In genomic region chr1:84442256-84442655, GRCh38 we compare ENCODE assay signal across 8 cellular contexts. TPM values are rescaled to one million over a fixed set of nuclear protein-coding genes. Genes with fewer than 3 reads are reported as not detected.
DNase-seq lines count a peak whose midpoint lies in the region; ATAC-seq and TF ChIP-seq lines count a peak whose summit lies in the region.

No MANE protein-coding gene starts in this region.

- no peak overlapping the region for H3K27ac ChIP-seq in fibroblast of lung (ENCODE audit: insufficient read depth, low read length)

- no peak overlapping the region for H2AFZ ChIP-seq in fibroblast of lung (ENCODE audit: low read length)

- peaks cover 8% of the 10 kb centered on the region for H3K4me1 Mint-ChIP-seq in activated T-cell treated with anti-CD3 and anti-CD28 coated beads, Interleukin-2, amount 50 U/mL, for 72 hours (ENCODE audit: low read depth)
- H3K4me1 Mint-ChIP-seq in T-cell (peaks cover 15 to 22% (median 19%) of the 10 kb centered on the region in 3 donors), endothelial cell (ENCODE audit: unreplicated experiment) (no peaks in the 10 kb centered on the region)

- H3K36me3 ChIP-seq in fibroblast of lung (ENCODE audit: control insufficient read depth, insufficient read depth, low read length), result no peaks in the 10 kb centered on the region

- H3K9me3 ChIP-seq in fibroblast of lung (ENCODE audit: control insufficient read depth, insufficient read depth, low read depth, low read length), result no peaks in the 10 kb centered on the region

- TF ChIP-seq CTCF in fibroblast of lung (conservative IDR thresholded peaks at IDR 0.05 in 1 of 2, IDR thresholded peaks at IDR 0.05 in 1 of 2; ENCODE audit: low read depth in 1 of 2, low read length in 2 of 2), result peak; percentile 37 to 44
- TF ChIP-seq CTCF in endothelial cell (IDR thresholded peaks at IDR 0.05; ENCODE audit: unreplicated experiment), result no peak

- no peak overlapping the region for H3K9ac ChIP-seq in fibroblast of lung (ENCODE audit: insufficient read depth, low read length)

- H3K4me3 Mint-ChIP-seq in activated T-cell treated with anti-CD3 and anti-CD28 coated beads, Interleukin-2, amount 50 U/mL, for 72 hours, result peak overlapping the region; percentile 31 to 36
- H3K4me3 Mint-ChIP-seq in T-cell, result peak overlapping the region in 1 of 3 donors; percentile 52
- no peak overlapping the region for H3K4me3 Mint-ChIP-seq in endothelial cell (ENCODE audit: unreplicated experiment)

- no peak overlapping the region for H3K4me3 ChIP-seq in fibroblast of lung (replicated peaks in 1 of 4; ENCODE audit: control extremely low read depth in 1 of 4, insufficient read depth in 1 of 4, low read depth in 3 of 4, low read length in 4 of 4)

- H3K4me2 ChIP-seq in fibroblast of lung (ENCODE audit: extremely low read depth, insufficient read depth, low read length), result no peak overlapping the region

- CTCF ChIA-PET in T-cell (lab: Charles Lee), result interaction anchor here (0.5 to 2.2 kb wide), 38 partner anchors 8 to 1481 kb away, joined by 3 to 19 read pairs (median 5); partner anchors contain the start of genes RPF1 (in 2 of the 2), C1orf52 (in 1 of the 2), CTBS (in 1 of the 2) and GNG5 (in 1 of the 2)

- DNase-seq in activated T-cell treated with anti-CD3 and anti-CD28 coated beads, Interleukin-2, amount 50 U/mL, for 72 hours, result peak in 1 of 2 donors; percentile 9
- no peak for DNase-seq in activated T-cell treated with anti-CD3 and anti-CD28 coated beads, Interleukin-2, amount 50 U/mL, for 48 hours
- peak; percentile 73 for DNase-seq in KG1 (lab: John Stamatoyannopoulos, UW)
- DNase-seq in T-cell, result peak in 4 of 34 experiments; percentile 12 to 43 (median 26)
- peak; percentile 91 to 94 for DNase-seq in fibroblast of lung (ENCODE audit: low read depth in 2 of 2)
- peak; percentile 86 for DNase-seq in pons (ENCODE audit: low spot score)
- DNase-seq in endothelial cell (ENCODE audit: low spot score), result no peak

- H3K9me3 Mint-ChIP-seq in activated T-cell treated with anti-CD3 and anti-CD28 coated beads, Interleukin-2, amount 50 U/mL, for 72 hours, result peaks cover 3 to 4% of the 10 kb centered on the region in 2 donors
- H3K9me3 Mint-ChIP-seq in T-cell (peaks cover 0 to 3% (median 0%) of the 10 kb centered on the region in 3 donors), endothelial cell (ENCODE audit: unreplicated experiment) (no peaks in the 10 kb centered on the region)

- peaks cover 3% of the 10 kb centered on the region for H3K4me1 ChIP-seq in fibroblast of lung (ENCODE audit: control insufficient read depth, extremely low read depth, insufficient read depth, low read length)

- no peaks in the 10 kb centered on the region for H3K27me3 ChIP-seq in fibroblast of lung (ENCODE audit: control insufficient read depth, insufficient read depth, low read length)

- H4K20me1 ChIP-seq in fibroblast of lung (ENCODE audit: control insufficient read depth, extremely low read depth, insufficient read depth, low read length), result no peaks in the 10 kb centered on the region

- no peaks in the 10 kb centered on the region for H3K36me3 Mint-ChIP-seq in activated T-cell treated with anti-CD3 and anti-CD28 coated beads, Interleukin-2, amount 50 U/mL, for 72 hours (ENCODE audit: insufficient read depth in 2 of 2)
- H3K36me3 Mint-ChIP-seq in T-cell, result no peaks in the 10 kb centered on the region
- H3K36me3 Mint-ChIP-seq in endothelial cell (ENCODE audit: low read depth, unreplicated experiment), result no peaks in the 10 kb centered on the region

- POLR2A ChIA-PET in T-cell (lab: Charles Lee), result interaction anchor here (0.6 to 1.0 kb wide), 3 partner anchors 38 to 182 kb away, joined by 3 to 5 read pairs (median 3); no protein-coding TSS in a partner anchor

- peak; percentile 98 to 99 for ATAC-seq in activated T-cell treated with anti-CD3 and anti-CD28 coated beads, Interleukin-2, amount 50 U/mL, for 72 hours (replicated peaks in 1 of 2)
- peak; percentile 94 for ATAC-seq in GM21825 (IDR thresholded peaks at IDR 0.05; ENCODE audit: unreplicated experiment)
- ATAC-seq in T-cell (replicated peaks in 1 of 4), result peak; percentile 91 to 98 (median 95)

- no peaks in the 10 kb centered on the region for H3K79me2 ChIP-seq in fibroblast of lung (ENCODE audit: control insufficient read depth, insufficient read depth, low read length)

- peaks cover 8% of the 10 kb centered on the region for H3K27me3 Mint-ChIP-seq in activated T-cell treated with anti-CD3 and anti-CD28 coated beads, Interleukin-2, amount 50 U/mL, for 72 hours (ENCODE audit: low read depth)
- H3K27me3 Mint-ChIP-seq in T-cell (peaks cover 9 to 12% of the 10 kb centered on the region in 2 donors), endothelial cell (ENCODE audit: unreplicated experiment) (no peaks in the 10 kb centered on the region)

- H3K27ac Mint-ChIP-seq in activated T-cell treated with anti-CD3 and anti-CD28 coated beads, Interleukin-2, amount 50 U/mL, for 72 hours, result peak overlapping the region; percentile 76
- H3K27ac Mint-ChIP-seq in T-cell (peak overlapping the region; percentile 34 to 35), endothelial cell (ENCODE audit: unreplicated experiment) (no peak overlapping the region)

RNA-seq across cellular contexts. Expression of gene RPF1, which starts 36.8 kb away (rescaled TPM):
- 10 to 100 TPM; 56.7 to 68.2 TPM for total RNA-seq in activated T-cell treated with anti-CD3 and anti-CD28 coated beads, Interleukin-2, amount 50 U/mL, for 72 hours
- total RNA-seq in T-cell (10 to 100 TPM; 40.8 to 52.1 (median 43.6) TPM), fibroblast of lung (31.6 and 32.2 TPM in 2 replicates), endothelial cell (ENCODE audit: unreplicated experiment) (18.4 TPM)
- polyA plus RNA-seq in fibroblast of lung, result 40.6 and 44.2 TPM in 2 replicates
- polyA plus RNA-seq in fibroblast of lung (2012), result 32.6 and 36.9 TPM in 2 replicates
- polyA minus RNA-seq in fibroblast of lung (ENCODE audit: low replicate concordance), result 0.59 TPM in 1 of 2 replicates, not detected in the other

RNA-seq across cellular contexts. Expression of gene DNASE2B, which starts 44.0 kb away (rescaled TPM):
- total RNA-seq in activated T-cell treated with anti-CD3 and anti-CD28 coated beads, Interleukin-2, amount 50 U/mL, for 72 hours, result not detected
- not detected for total RNA-seq in T-cell
- not detected in 2 replicates for total RNA-seq in fibroblast of lung
- not detected in 2 replicates for polyA plus RNA-seq in fibroblast of lung
- polyA plus RNA-seq in fibroblast of lung (2012), result not detected in 2 replicates
- polyA minus RNA-seq in fibroblast of lung (ENCODE audit: low replicate concordance), result not detected in 2 replicates
- total RNA-seq in endothelial cell (ENCODE audit: unreplicated experiment), result not detected

Comparison
In these comparisons a context has a peak if more than half of its experiments do, and no peak if none do; other contexts are left out.
1. DNase-seq: peak in KG1 (single experiment), fibroblast of lung (2 of 2) and pons (single experiment); none in activated T-cell treated with anti-CD3 and anti-CD28 coated beads, Interleukin-2, amount 50 U/mL, for 48 hours (0 of 2) and endothelial cell (single experiment).
2. Peak in every context shown above with its lines, with median percentiles within 50 percentile points of each other: ATAC-seq.